14 cellular contexts compared by ENCODE assay signal in the genomic region with DNA sequence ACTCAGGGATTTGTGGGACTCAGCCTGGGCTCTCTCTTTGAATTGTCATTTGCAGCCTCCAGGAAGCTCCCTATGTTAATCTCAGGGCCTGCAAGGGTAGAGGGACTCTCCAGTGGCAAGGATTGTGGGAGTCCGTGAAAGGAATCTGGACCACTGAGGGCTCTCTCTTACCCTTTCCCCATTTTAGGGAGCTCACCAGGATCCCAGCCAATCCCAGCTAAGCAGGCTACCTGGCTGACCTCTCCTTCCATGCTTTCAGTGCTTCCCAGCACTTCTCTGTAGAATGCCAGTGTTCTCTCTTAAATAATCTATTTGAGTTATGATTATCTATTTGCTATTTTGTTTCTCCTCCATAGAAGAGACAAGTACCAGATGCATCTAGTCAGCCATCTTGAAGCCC. TPM values are rescaled to one million over a fixed set of nuclear protein-coding genes. Genes with fewer than 3 reads are reported as not detected.
DNase-seq lines count a peak whose midpoint lies in the region; ATAC-seq and TF ChIP-seq lines count a peak whose summit lies in the region.
"Had no signal": no experiment of that assay in that cellular context is flagged by ENCODE, and none has a peak within 500 bp of the region (broad histone marks: within the 10 kb centered on the region; RNA-seq: fewer than 3 reads in every experiment).

No MANE protein-coding gene starts in this region.

- peaks cover 3% of the 10 kb centered on the region; the same call in 1 of the 2 replicates for H3K9me3 ChIP-seq in SJCRH30 (replicated peaks)
- no peaks in the 10 kb centered on the region for H3K9me3 ChIP-seq in neural progenitor cell (ENCODE audit: low read depth)
- peaks cover 0 to 21% (median 0%) of the 10 kb centered on the region in 3 donors for H3K9me3 ChIP-seq in gastroesophageal sphincter
- H3K9me3 ChIP-seq: BE2C had no signal

- H3K79me2 ChIP-seq in neural progenitor cell (ENCODE audit: low read depth): no peaks in the 10 kb centered on the region

- no peak for TF ChIP-seq POLR2A in gastroesophageal sphincter (IDR thresholded peaks at IDR 0.05)

- H3K36me3 ChIP-seq in SJCRH30 (no peaks in the 10 kb centered on the region), neural progenitor cell (no peaks in the 10 kb centered on the region), gastroesophageal sphincter (no peaks in the 10 kb centered on the region)
- H3K36me3 ChIP-seq: BE2C had no signal

- H3F3A ChIP-seq in neural progenitor cell (ENCODE audit: low read depth): no peaks in the 10 kb centered on the region

- intact Hi-C loops in left colon (cut with DNase I, micrococcal nuclease): no loop called here

- no peak for TF ChIP-seq CTCF in neural progenitor cell (IDR thresholded peaks at IDR 0.05)
- no peak for TF ChIP-seq CTCF in gastroesophageal sphincter (IDR thresholded peaks at IDR 0.05)

- H3K27ac ChIP-seq in SJCRH30 (peak overlapping the region; percentile 24), neural progenitor cell (no peak overlapping the region), gastroesophageal sphincter (no peak overlapping the region)
- H3K27ac ChIP-seq: C4-2B, GM23248 had no signal

- peak overlapping the region; percentile 91 for H2AFZ ChIP-seq in neural progenitor cell (replicated peaks)
- H2AFZ ChIP-seq: GM23248 had no signal

- H3K4me1 Mint-ChIP-seq in neural progenitor cell: no peaks in the 10 kb centered on the region
- H3K4me1 Mint-ChIP-seq: CD4-positive, alpha-beta memory T cell had no signal

- H3K36me3 Mint-ChIP-seq in neural progenitor cell: peaks cover 2% of the 10 kb centered on the region
- H3K36me3 Mint-ChIP-seq: CD4-positive, alpha-beta memory T cell had no signal

- H3K4me3 Mint-ChIP-seq in neural progenitor cell: no peak overlapping the region
- H3K4me3 Mint-ChIP-seq: CD4-positive, alpha-beta memory T cell; H9 had no signal

- peaks cover 17% of the 10 kb centered on the region for H3K9me3 Mint-ChIP-seq in neural progenitor cell

- no peak overlapping the region for H3K4me2 ChIP-seq in neural progenitor cell

- H3K27ac Mint-ChIP-seq in neural progenitor cell: no peak overlapping the region
- H3K27ac Mint-ChIP-seq: CD4-positive, alpha-beta memory T cell; H9 had no signal

- 67% methylated on average over 1 of the region's 1 CpG; no CpG with 5 or more reads in 1 of the 2 donors for WGBS in gastroesophageal sphincter (ENCODE audit: low coverage in 1 of 2), 2 donors

- no peak for DNase-seq in SJCRH30
- no peak for DNase-seq in left colon
- no peak for DNase-seq in neural progenitor cell (ENCODE audit: low spot score)
- DNase-seq in HuH-7.5 (ENCODE audit: low spot score): no peak
- no peak for DNase-seq in D341Med (ENCODE audit: low spot score)
- DNase-seq: CD4-positive, alpha-beta memory T cell; DND-41; GDM1; GM23248; H9 had no signal

- no peaks in the 10 kb centered on the region for H3K27me3 ChIP-seq in SJCRH30
- no peaks in the 10 kb centered on the region for H3K27me3 ChIP-seq in neural progenitor cell
- no peaks in the 10 kb centered on the region for H3K27me3 ChIP-seq in gastroesophageal sphincter
- H3K27me3 ChIP-seq: BE2C had no signal

- no peaks in the 10 kb centered on the region for H3K27me3 Mint-ChIP-seq in neural progenitor cell (ENCODE audit: insufficient read depth, low read depth)

- ATAC-seq in left colon: peak; percentile 32
- no peak for ATAC-seq in GM21786 (IDR thresholded peaks at IDR 0.05; ENCODE audit: unreplicated experiment)
- ATAC-seq in gastroesophageal sphincter: no peak

- peaks cover 3% of the 10 kb centered on the region; the same call in 1 of the 2 replicates for H3K4me1 ChIP-seq in SJCRH30
- no peaks in the 10 kb centered on the region for H3K4me1 ChIP-seq in neural progenitor cell
- H3K4me1 ChIP-seq in gastroesophageal sphincter: no peaks in the 10 kb centered on the region
- H3K4me1 ChIP-seq: BE2C had no signal

- H4K20me1 ChIP-seq in neural progenitor cell (ENCODE audit: low read depth): no peaks in the 10 kb centered on the region

- TF ChIP-seq EP300 in gastroesophageal sphincter (IDR thresholded peaks at IDR 0.05): no peak

- H3K4me3 ChIP-seq in SJCRH30 (0 out of 2 replicates have a peak overlapping the region, but pooled peaks have one; percentile 10), neural progenitor cell (no peak overlapping the region), gastroesophageal sphincter (no peak overlapping the region)
- H3K4me3 ChIP-seq: GM23248 had no signal

- H3K9ac ChIP-seq in neural progenitor cell: no peak overlapping the region
- H3K9ac ChIP-seq: GM23248 had no signal

RNA-seq across cellular contexts. Expression of a gene that starts 9.6 kb away (rescaled TPM):
- total RNA-seq in SJCRH30 (2014; rRNA removed; shearing (Covaris generic)): 57.6 and 65.6 TPM in 2 replicates
- 10 to 100 TPM; 44.8 to 46.4 TPM for total RNA-seq in left colon
- 52.7 and 70.1 TPM in 2 replicates for total RNA-seq in neural progenitor cell (ENCODE audit: low replicate concordance)
- 10 to 100 TPM; 67.9 to 77.3 (median 73.9) TPM for total RNA-seq in gastroesophageal sphincter
